8 cellular contexts compared by ENCODE assay signal in the genomic region with DNA sequence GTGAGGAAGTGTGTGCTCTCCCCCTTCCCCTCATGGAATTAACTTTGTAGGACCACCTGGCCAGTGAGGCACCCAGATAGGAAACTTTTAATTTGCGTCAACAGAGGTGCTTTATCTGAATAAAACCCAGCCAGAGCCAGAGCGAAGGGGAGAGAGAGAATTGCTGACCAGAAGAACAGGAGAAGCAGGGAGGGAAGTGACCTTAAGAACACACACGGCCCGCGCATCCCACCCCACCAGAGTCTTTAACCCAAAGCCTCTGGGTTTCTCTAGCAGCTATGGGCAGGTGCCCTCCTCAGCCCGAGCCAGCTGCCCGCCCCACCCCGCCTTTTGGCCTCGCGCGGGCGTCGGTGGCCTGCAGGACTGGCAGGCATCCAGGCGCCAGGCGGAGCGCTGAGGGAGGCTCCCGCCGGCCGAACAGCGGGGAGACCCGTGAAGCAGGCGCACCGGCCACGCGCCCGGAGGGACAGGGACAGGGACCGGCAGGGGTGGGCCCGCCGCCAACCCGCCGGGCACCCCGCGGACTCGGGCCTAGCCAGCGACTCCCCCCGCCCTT. TPM values are rescaled to one million over a fixed set of nuclear protein-coding genes. Genes with fewer than 3 reads are reported as not detected.
DNase-seq lines count a peak whose midpoint lies in the region; ATAC-seq and TF ChIP-seq lines count a peak whose summit lies in the region.

No MANE protein-coding gene starts in this region.

- H4K20me1 ChIP-seq in BLaER1 treated with 17β-estradiol and CSF1 and Interleukin-3, amounts not matched to agents 10 nM and 100 nM: peaks cover 0 to 35% (median 7%) of the 10 kb centered on the region in 11 experiments; a peak in 11 of 22 replicates

- POLR2A ChIA-PET in activated CD8-positive, alpha-beta T cell treated with anti-CD3 and anti-CD28 coated beads for 36 hours (lab: Charles Lee): interaction anchor here (0.7 to 4.5 kb wide), 15 partner anchors 8 to 357 kb away, joined by 3 to 45 read pairs (median 4); a partner anchor contains a TSS

- 1% methylated on average over 14 of the region's 36 CpGs; no CpG with 5 or more reads in 1 of the 2 donors for WGBS in transverse colon (ENCODE audit: low coverage in 1 of 2), 2 donors

- peak overlapping the region; percentile 97 for H3K4me3 Mint-ChIP-seq in activated CD8-positive, alpha-beta T cell treated with anti-CD3 and anti-CD28 coated beads for 36 hours

- no peaks in the 10 kb centered on the region for H3K9me3 Mint-ChIP-seq in activated CD8-positive, alpha-beta T cell treated with anti-CD3 and anti-CD28 coated beads for 36 hours

- TF ChIP-seq CTCF in activated CD8-positive, alpha-beta T cell treated with anti-CD3 and anti-CD28 coated beads for 36 hours (IDR thresholded peaks at IDR 0.05): no peak
- no peak for TF ChIP-seq CTCF in transverse colon (IDR thresholded peaks at IDR 0.05)

- H3K4me1 ChIP-seq in BLaER1 treated with 17β-estradiol and CSF1 and Interleukin-3, amounts not matched to agents 10 nM and 100 nM: peaks cover 33 to 51% (median 40%) of the 10 kb centered on the region in 10 experiments
- H3K4me1 ChIP-seq in mononuclear cell (ENCODE audit: insufficient read depth, low read length): peaks cover 50% of the 10 kb centered on the region
- peaks cover 14 to 55% (median 32%) of the 10 kb centered on the region in 4 donors for H3K4me1 ChIP-seq in transverse colon

- H3K27ac Mint-ChIP-seq in activated CD8-positive, alpha-beta T cell treated with anti-CD3 and anti-CD28 coated beads for 36 hours: peak overlapping the region; percentile 98

- H3K36me3 Mint-ChIP-seq in activated CD8-positive, alpha-beta T cell treated with anti-CD3 and anti-CD28 coated beads for 36 hours (ENCODE audit: low read depth): peaks cover 39% of the 10 kb centered on the region

- H3K9me3 ChIP-seq in BLaER1 treated with 17β-estradiol and CSF1 and Interleukin-3, amounts not matched to agents 10 nM and 100 nM (replicated peaks in 1 of 11): no peaks in the 10 kb centered on the region
- no peaks in the 10 kb centered on the region for H3K9me3 ChIP-seq in mononuclear cell (ENCODE audit: low read depth, low read length)
- no peaks in the 10 kb centered on the region for H3K9me3 ChIP-seq in transverse colon

- H3K27ac ChIP-seq in BLaER1 treated with 17β-estradiol and CSF1 and Interleukin-3, amounts not matched to agents 10 nM and 100 nM: peak overlapping the region; percentile 92 to 99 (median 98)
- peak overlapping the region; percentile 97 to 100 (median 100) for H3K27ac ChIP-seq in transverse colon

- H3K9ac ChIP-seq in BLaER1 treated with 17β-estradiol and CSF1 and Interleukin-3, amounts not matched to agents 10 nM and 100 nM: peak overlapping the region; percentile 95 to 99 (median 98)

- in situ Hi-C loops in transverse colon (cut with MboI; ENCODE audit: low pct_ligation_motif_present in 1 of 4, low pct_unique_long_range_greater_than_20kb in 1 of 4, low sequenced_read_pairs in 3 of 4): no loop called here

- peaks cover 67% of the 10 kb centered on the region for H3K4me1 Mint-ChIP-seq in activated CD8-positive, alpha-beta T cell treated with anti-CD3 and anti-CD28 coated beads for 36 hours (ENCODE audit: low read depth)

- no peak for TF ChIP-seq EP300 in transverse colon (IDR thresholded peaks at IDR 0.05; ENCODE audit: low read depth)

- H3K36me3 ChIP-seq in BLaER1 treated with 17β-estradiol and CSF1 and Interleukin-3, amounts not matched to agents 10 nM and 100 nM: peaks cover 11 to 25% (median 18%) of the 10 kb centered on the region in 11 experiments
- no peaks in the 10 kb centered on the region for H3K36me3 ChIP-seq in transverse colon

- CTCF ChIA-PET in activated CD8-positive, alpha-beta T cell treated with anti-CD3 and anti-CD28 coated beads for 36 hours (lab: Charles Lee): interaction anchor here (0.9 to 2.2 kb wide), 14 partner anchors 8 to 154 kb away, joined by 3 to 17 read pairs (median 4); a partner anchor contains a TSS

- peak; percentile 48 for TF ChIP-seq POLR2A in erythroblast (IDR thresholded peaks at IDR 0.05; ENCODE audit: low read length)
- no peak for TF ChIP-seq POLR2A in transverse colon (IDR thresholded peaks at IDR 0.05)

- H3K27me3 ChIP-seq in BLaER1 treated with 17β-estradiol and CSF1 and Interleukin-3, amounts not matched to agents 10 nM and 100 nM: no peaks in the 10 kb centered on the region
- H3K27me3 ChIP-seq in mononuclear cell (ENCODE audit: insufficient read depth, low read length) (no peaks in the 10 kb centered on the region), transverse colon (no peaks in the 10 kb centered on the region)

- DNase-seq in NCI-H2196 treated with DMSO at 0.1 percent for 48 hours (lab: John Stamatoyannopoulos, UW; ENCODE audit: unreplicated experiment): peak; percentile 30
- DNase-seq in activated CD8-positive, alpha-beta T cell treated with anti-CD3 and anti-CD28 coated beads for 36 hours: peak; percentile 49
- DNase-seq in erythroblast (lab: John Stamatoyannopoulos, UW): peak; percentile 89 to 92
- DNase-seq in transverse colon: peak; percentile 88

- H3K4me3 ChIP-seq in BLaER1 treated with 17β-estradiol and CSF1 and Interleukin-3, amounts not matched to agents 10 nM and 100 nM: peak overlapping the region; percentile 69 to 92 (median 87)
- H3K4me3 ChIP-seq in mononuclear cell (ENCODE audit: low read length): peak overlapping the region; percentile 74
- peak overlapping the region; percentile 69 to 90 (median 88) for H3K4me3 ChIP-seq in transverse colon

- ATAC-seq in GM18858 (IDR thresholded peaks at IDR 0.05; ENCODE audit: unreplicated experiment) (peak; percentile 21), HG03039 (IDR thresholded peaks at IDR 0.05; ENCODE audit: unreplicated experiment) (peak; percentile 23)
- peak; percentile 5 for ATAC-seq in activated CD8-positive, alpha-beta T cell treated with anti-CD3 and anti-CD28 coated beads for 36 hours

- intact Hi-C loops in activated CD8-positive, alpha-beta T cell treated with anti-CD3 and anti-CD28 coated beads for 36 hours (cut with micrococcal nuclease): loop anchor here (5.0 kb wide), 1 partner anchor 70 kb away; a partner anchor contains a TSS
- intact Hi-C loops in transverse colon (cut with DNase I; ENCODE audit: low total_unique reads): no loop called here

- H3K4me2 ChIP-seq in BLaER1 treated with 17β-estradiol and CSF1 and Interleukin-3, amounts not matched to agents 10 nM and 100 nM: peak overlapping the region; percentile 76 to 92 (median 87)

- H3K27me3 Mint-ChIP-seq in activated CD8-positive, alpha-beta T cell treated with anti-CD3 and anti-CD28 coated beads for 36 hours: no peaks in the 10 kb centered on the region

RNA-seq across cellular contexts. Expression of a gene that starts 0.6 kb away (rescaled TPM):
- total RNA-seq in activated CD8-positive, alpha-beta T cell treated with anti-CD3 and anti-CD28 coated beads for 36 hours: 10 to 100 TPM; 60.1 to 62.3 TPM
- total RNA-seq in mononuclear cell (67.2 TPM), transverse colon (10 to 100 TPM; 22.7 to 93.9 (median 73.3) TPM)

Comparison
In these comparisons a context has a peak if more than half of its experiments do, and no peak if none do; other contexts are left out.
1. Peak in every context shown above with its lines: DNase-seq, ATAC-seq, H3K4me3 ChIP-seq and H3K27ac ChIP-seq.
2. DNase-seq: peak in every context shown above with its lines; median percentile 90 in erythroblast; 88 in transverse colon; 49 in activated CD8-positive, alpha-beta T cell treated with anti-CD3 and anti-CD28 coated beads for 36 hours; 30 in NCI-H2196 treated with DMSO at 0.1 percent for 48 hours.